Comparison of ENCODE assay signal across 8 cellular contexts in genomic region chrX:118839334-118839958, GRCh38. TPM values are rescaled to one million over a fixed set of nuclear protein-coding genes. Genes with fewer than 3 reads are reported as not detected.
A peak's percentile ranks its signal among the peaks of the same experiment; 100 is the strongest.
DNase-seq lines count a peak whose midpoint lies in the region; ATAC-seq and TF ChIP-seq lines count a peak whose summit lies in the region.

No MANE protein-coding gene starts in this region.

- H3K4me3 ChIP-seq in GM06990 (replicated peaks; ENCODE audit: low read depth, low read length), result no peak overlapping the region
- H3K4me3 ChIP-seq in PC-3 (ENCODE audit: low read length), result peak overlapping the region; percentile 67
- peak overlapping the region; percentile 41 to 47 for H3K4me3 ChIP-seq in foreskin fibroblast (ENCODE audit: low read depth in 1 of 2, low read length in 2 of 2)

- H3K4me2 ChIP-seq in PC-3 (ENCODE audit: low read length), result peak overlapping the region; percentile 88

- H3K4me1 Mint-ChIP-seq in nephron, result no peaks in the 10 kb centered on the region

- peak overlapping the region; percentile 60 to 76 (median 68) for H3K4me3 Mint-ChIP-seq in nephron

- H3K27ac Mint-ChIP-seq in nephron, result peak overlapping the region in 1 of 3 experiments; percentile 15

- POLR2A ChIA-PET in PC-3 (lab: Charles Lee; ENCODE audit: unreplicated experiment), result no interaction called here

- peak overlapping the region; percentile 94 for H2AFZ ChIP-seq in PC-3 (ENCODE audit: low read length)

- intact Hi-C loops in PC-3 (cut with micrococcal nuclease), result loop anchor here (1.0 kb wide), 1 partner anchor 228 kb away; no protein-coding TSS in a partner anchor

- H3K27me3 ChIP-seq in GM06990 (replicated peaks; ENCODE audit: control insufficient read depth, insufficient read depth, low read length) (no peaks in the 10 kb centered on the region), PC-3 (ENCODE audit: low read length) (no peaks in the 10 kb centered on the region)

- 0 out of 2 replicates have a peak, but pooled peaks cover 3% of the 10 kb centered on the region for H3K4me1 ChIP-seq in PC-3 (ENCODE audit: insufficient read depth, low read length)

- H3K36me3 ChIP-seq in GM06990 (ENCODE audit: control insufficient read depth, insufficient read depth, low read length) (no peaks in the 10 kb centered on the region), PC-3 (ENCODE audit: low read depth, low read length) (no peaks in the 10 kb centered on the region)

- TF ChIP-seq CTCF in GM06990 (IDR thresholded peaks at IDR 0.05; ENCODE audit: insufficient read depth, low read length, poor library complexity, severe bottlenecking) (peak; percentile 40), PC-3 (conservative IDR thresholded peaks at IDR 0.05; ENCODE audit: low read depth, low read length) (peak; percentile 67), foreskin fibroblast (IDR thresholded peaks at IDR 0.05; ENCODE audit: low read depth, low read length) (peak; percentile 40), nephron (IDR thresholded peaks at IDR 0.05; ENCODE audit: unreplicated experiment in 3 of 3) (peak; percentile 68 to 77 (median 71))

- H3K9me3 ChIP-seq in PC-3 (ENCODE audit: low read length), result no peaks in the 10 kb centered on the region

- CTCF ChIA-PET in PC-3 (lab: Charles Lee), result interaction anchor here (0.9 to 1.8 kb wide), 2 partner anchors 8 to 228 kb away, joined by 3 to 13 read pairs; no protein-coding TSS in a partner anchor

- ATAC-seq in HG03097 (IDR thresholded peaks at IDR 0.05; ENCODE audit: low FRiP score, unreplicated experiment) (peak; percentile 74), PC-3 (peak; percentile 97), GM19455 (IDR thresholded peaks at IDR 0.05; ENCODE audit: unreplicated experiment) (no peak)
- peak; percentile 78 for ATAC-seq in stimulated activated naive CD8-positive, alpha-beta T cell treated with anti-CD3 and anti-CD28 coated beads, Interleukin-15, Interleukin-2, amounts not matched to agents 100 U/mL and 50 U/mL, for 24 hours

- H3K9me3 Mint-ChIP-seq in nephron, result no peaks in the 10 kb centered on the region

- no peaks in the 10 kb centered on the region for H3K9me2 ChIP-seq in PC-3 (replicated peaks; ENCODE audit: low read length)

- H3F3A ChIP-seq in PC-3 (ENCODE audit: low read length, unreplicated experiment), result no peaks in the 10 kb centered on the region

- DNase-seq in GM06990 (ENCODE audit: extremely low read depth, insufficient read length) (peak; percentile 28), PC-3 (peak; percentile 63), foreskin fibroblast (peak; percentile 18 to 71)
- DNase-seq in activated effector memory CD4-positive, alpha-beta T cell treated with Interleukin-2 at 50 U/mL for 16 hours, result peak; percentile 16
- peak; percentile 83 for DNase-seq in stimulated activated naive CD8-positive, alpha-beta T cell treated with anti-CD3 and anti-CD28 coated beads, Interleukin-15, Interleukin-2, amounts not matched to agents 100 U/mL and 50 U/mL, for 24 hours

- H3K36me3 Mint-ChIP-seq in nephron (ENCODE audit: low read depth), result no peaks in the 10 kb centered on the region

- H3K27ac ChIP-seq in PC-3 (ENCODE audit: low read length), result no peak overlapping the region

- no TSS peak for BruUV-seq in PC-3 (replicated peaks; lab: Mats Ljungman, UMichigan)

- no peaks in the 10 kb centered on the region for H3K79me2 ChIP-seq in PC-3 (ENCODE audit: low read length)

- H3K9ac ChIP-seq in PC-3 (ENCODE audit: low read length), result peak overlapping the region; percentile 16; the same call in 1 of the 2 replicates

- H3K27me3 Mint-ChIP-seq in nephron (ENCODE audit: low read depth), result no peaks in the 10 kb centered on the region

- no peaks in the 10 kb centered on the region for H4K20me1 ChIP-seq in PC-3 (ENCODE audit: low read length)

RNA-seq across cellular contexts. Expression of gene ZCCHC12, which starts 15.8 kb away (rescaled TPM):
- total RNA-seq in PC-3 (2014; rRNA removed), result 0.07 TPM in 1 of 2 replicates, not detected in the other

Comparison
In these comparisons a context has a peak if more than half of its experiments do, and no peak if none do; other contexts are left out.
1. DNase-seq: peak in every context shown above with its lines; median percentile 83 in stimulated activated naive CD8-positive, alpha-beta T cell treated with anti-CD3 and anti-CD28 coated beads, Interleukin-15, Interleukin-2, amounts not matched to agents 100 U/mL and 50 U/mL, for 24 hours; 63 in PC-3; 44 in foreskin fibroblast; 28 in GM06990; 16 in activated effector memory CD4-positive, alpha-beta T cell treated with Interleukin-2 at 50 U/mL for 16 hours.